In the genomic region with DNA sequence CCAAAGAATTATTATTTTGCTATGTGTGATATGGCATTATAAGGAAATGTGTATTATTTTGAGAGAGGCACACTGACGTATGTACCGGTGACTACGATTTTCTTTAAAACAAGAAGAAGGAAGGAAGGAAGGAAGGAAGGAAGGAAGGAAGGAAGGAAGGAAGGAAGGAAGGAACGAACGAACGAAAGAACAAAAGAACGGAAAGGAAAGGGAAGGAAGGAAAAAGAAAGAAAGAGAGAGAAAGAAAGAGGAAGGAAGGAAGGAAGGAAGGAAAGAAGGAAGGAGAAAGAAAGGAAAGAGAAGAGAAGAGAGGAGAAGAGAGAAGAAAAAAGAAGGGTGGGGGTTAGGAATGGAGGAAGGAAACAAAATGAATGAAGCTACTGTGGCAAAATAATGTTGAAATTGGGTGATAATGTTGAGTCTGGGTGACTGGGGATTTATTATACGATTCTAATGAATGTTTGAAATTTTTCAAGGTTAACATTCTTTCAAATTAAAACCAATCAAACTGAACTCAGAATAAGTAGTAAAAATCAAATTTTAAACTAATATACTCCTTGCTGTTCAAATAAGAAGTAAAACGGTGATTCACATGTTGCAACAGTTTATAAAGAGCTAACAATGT, we compare ENCODE assay signal across 14 cellular contexts.
DNase-seq lines count a peak whose midpoint lies in the region; ATAC-seq and TF ChIP-seq lines count a peak whose summit lies in the region.
"Had no signal": no experiment of that assay in that cellular context is flagged by ENCODE, and none has a peak within 500 bp of the region (broad histone marks: within the 10 kb centered on the region; RNA-seq: fewer than 3 reads in every experiment).

No MANE protein-coding gene starts in this region.

- no peak overlapping the region for H3K23ac ChIP-seq in H9 (ENCODE audit: insufficient read length, low read depth, low read length)

- H2AFZ ChIP-seq in H9 (ENCODE audit: low read length) = no peak overlapping the region

- H4K5ac ChIP-seq in H9 (ENCODE audit: insufficient read length, low read depth, low read length) = no peak overlapping the region

- no CpG with 5 or more reads among the region's 9 CpGs for WGBS in H9 (ENCODE audit: extremely low coverage, insufficient read length, low lambda C conversion rate)

- no peak for DNase-seq in natural killer cell treated with Interleukin-12 subunit alpha and Interleukin-12 subunit beta and Interleukin-15 and Interleukin-18, amount 100 ng/mL, for 72 hours (ENCODE audit: low spot score)
- DNase-seq in natural killer cell = no peak
- DNase-seq in H9 = no peak
- no peak for DNase-seq in endothelial cell (ENCODE audit: low spot score)
- no peak for DNase-seq in stimulated activated naive CD4-positive, alpha-beta T cell (lab: John Stamatoyannopoulos, UW)
- no peak for DNase-seq in COLO829 (ENCODE audit: low spot score)
- no peak for DNase-seq in RPMI8226
- DNase-seq: Calu3, IMR-90, NCI-H187 treated with DMSO at 0.1 percent for 48 hours, NCI-H446 treated with DMSO at 0.1 percent for 48 hours, NCI-H748 treated with DMSO at 0.1 percent for 48 hours, PC-3 had no signal

- H3K4ac ChIP-seq in H9 (ENCODE audit: low read depth, low read length) = no peak overlapping the region

- no peak overlapping the region for H2BK20ac ChIP-seq in H9 (ENCODE audit: low read depth, low read length, poor library complexity, severe bottlenecking)

- peaks cover 2% of the 10 kb centered on the region for H3K79me1 ChIP-seq in H9 (ENCODE audit: insufficient read depth, low read depth, low read length, poor library complexity, severe bottlenecking)

- ATAC-seq in natural killer cell treated with Interleukin-12 subunit alpha and Interleukin-12 subunit beta and Interleukin-15 and Interleukin-18, amount 100 ng/mL, for 72 hours = no peak
- no peak for ATAC-seq in natural killer cell
- ATAC-seq: PC-3 had no signal

- no peaks in the 10 kb centered on the region for H3K9me3 ChIP-seq in H9 (ENCODE audit: control insufficient read depth, low read depth, low read length)
- H3K9me3 ChIP-seq: HAP-1 had no signal

- no peaks in the 10 kb centered on the region for H3K27me3 Mint-ChIP-seq in natural killer cell treated with Interleukin-12 subunit alpha and Interleukin-12 subunit beta and Interleukin-15 and Interleukin-18, amount 100 ng/mL, for 72 hours
- no peaks in the 10 kb centered on the region for H3K27me3 Mint-ChIP-seq in natural killer cell (ENCODE audit: low read depth in 2 of 2)
- H3K27me3 Mint-ChIP-seq in H9 (ENCODE audit: low read depth) = no peaks in the 10 kb centered on the region
- H3K27me3 Mint-ChIP-seq in endothelial cell (ENCODE audit: unreplicated experiment) = no peaks in the 10 kb centered on the region

- H4K8ac ChIP-seq in H9 (replicated peaks; ENCODE audit: insufficient read length, low read depth, low read length) = no peak overlapping the region

- no peaks in the 10 kb centered on the region for H3K27me3 ChIP-seq in H9 (ENCODE audit: insufficient read depth, low read length)

- no peak overlapping the region for H2BK12ac ChIP-seq in H9 (ENCODE audit: insufficient read length, low read depth, low read length)

- no peaks in the 10 kb centered on the region for H3K79me2 ChIP-seq in H9 (ENCODE audit: insufficient read depth, low read length)

- no peak overlapping the region for H3K56ac ChIP-seq in H9 (ENCODE audit: insufficient read length, low read depth, low read length)

- TF ChIP-seq CTCF in natural killer cell (IDR thresholded peaks at IDR 0.05) (no peak), H9 (conservative IDR thresholded peaks at IDR 0.05) (no peak), endothelial cell (IDR thresholded peaks at IDR 0.05; ENCODE audit: unreplicated experiment) (no peak)

- H2BK15ac ChIP-seq in H9 (ENCODE audit: low read depth, low read length) = no peak overlapping the region

- no peak overlapping the region for H3K9ac ChIP-seq in H9 (ENCODE audit: extremely low read depth, insufficient read length, low read length)

- H3K27ac Mint-ChIP-seq in natural killer cell treated with Interleukin-12 subunit alpha and Interleukin-12 subunit beta and Interleukin-15 and Interleukin-18, amount 100 ng/mL, for 72 hours = peak overlapping the region; percentile 21 to 34
- H3K27ac Mint-ChIP-seq in natural killer cell = peak overlapping the region in 1 of 2 donors; percentile 1
- peak overlapping the region in 2 of 3 experiments; percentile 36 to 63; a peak in 3 of 7 replicates for H3K27ac Mint-ChIP-seq in H9
- no peak overlapping the region for H3K27ac Mint-ChIP-seq in endothelial cell (ENCODE audit: unreplicated experiment)

- no peak overlapping the region for H2BK5ac ChIP-seq in H9 (ENCODE audit: insufficient read length, low read length)

- H3K4me2 ChIP-seq in H9 (ENCODE audit: insufficient read depth, insufficient read length, low read length) = no peak overlapping the region

- no peak overlapping the region for H4K91ac ChIP-seq in H9 (ENCODE audit: insufficient read length, low read depth, low read length)

- no peaks in the 10 kb centered on the region for H3K23me2 ChIP-seq in H9 (ENCODE audit: insufficient read length, low read depth, low read length, poor library complexity, severe bottlenecking)

- H3K14ac ChIP-seq in H9 (ENCODE audit: insufficient read depth, low read length) = no peak overlapping the region

- H2BK120ac ChIP-seq in H9 (ENCODE audit: low read depth, low read length, poor library complexity, severe bottlenecking) = no peak overlapping the region

- peaks cover 4% of the 10 kb centered on the region; the same call in 1 of the 2 replicates for H3K4me1 ChIP-seq in H9 (ENCODE audit: insufficient read depth, low read length)
- H3K4me1 ChIP-seq: HAP-1 had no signal

- intact Hi-C loops in natural killer cell (cut with micrococcal nuclease) = no loop called here

- H3T11ph ChIP-seq in H9 (ENCODE audit: low read length) = no peak overlapping the region

- H3K4me3 Mint-ChIP-seq in natural killer cell treated with Interleukin-12 subunit alpha and Interleukin-12 subunit beta and Interleukin-15 and Interleukin-18, amount 100 ng/mL, for 72 hours = no peak overlapping the region
- H3K4me3 Mint-ChIP-seq in natural killer cell (no peak overlapping the region), H9 (no peak overlapping the region; a peak in 1 of 5 replicates), endothelial cell (ENCODE audit: unreplicated experiment) (peak overlapping the region; percentile 13)

- H3K9me3 Mint-ChIP-seq in natural killer cell treated with Interleukin-12 subunit alpha and Interleukin-12 subunit beta and Interleukin-15 and Interleukin-18, amount 100 ng/mL, for 72 hours = no peaks in the 10 kb centered on the region
- H3K9me3 Mint-ChIP-seq in natural killer cell (no peaks in the 10 kb centered on the region), H9 (no peaks in the 10 kb centered on the region), endothelial cell (ENCODE audit: unreplicated experiment) (no peaks in the 10 kb centered on the region)

- no peak overlapping the region for H2AK5ac ChIP-seq in H9 (ENCODE audit: insufficient read length, low read length)

- no peak overlapping the region for H3K18ac ChIP-seq in H9 (ENCODE audit: insufficient read length, low read depth, low read length)

- H3K4me1 Mint-ChIP-seq in natural killer cell treated with Interleukin-12 subunit alpha and Interleukin-12 subunit beta and Interleukin-15 and Interleukin-18, amount 100 ng/mL, for 72 hours (ENCODE audit: low read depth in 2 of 2) = peaks cover 17 to 20% of the 10 kb centered on the region in 2 donors
- peaks cover 14 to 15% of the 10 kb centered on the region in 2 donors for H3K4me1 Mint-ChIP-seq in natural killer cell
- peaks cover 6 to 7% of the 10 kb centered on the region in 2 experiments; a peak in 3 of 4 replicates for H3K4me1 Mint-ChIP-seq in H9
- peaks cover 19% of the 10 kb centered on the region for H3K4me1 Mint-ChIP-seq in endothelial cell (ENCODE audit: unreplicated experiment)

- H4K20me1 ChIP-seq in H9 (ENCODE audit: control insufficient read depth, insufficient read depth, insufficient read length) = no peaks in the 10 kb centered on the region

- H3K36me3 Mint-ChIP-seq in natural killer cell treated with Interleukin-12 subunit alpha and Interleukin-12 subunit beta and Interleukin-15 and Interleukin-18, amount 100 ng/mL, for 72 hours = peaks cover 20% of the 10 kb centered on the region
- no peaks in the 10 kb centered on the region for H3K36me3 Mint-ChIP-seq in natural killer cell
- H3K36me3 Mint-ChIP-seq in H9 (ENCODE audit: insufficient read depth in 1 of 3, low read depth in 3 of 3) = peaks cover 4 to 45% (median 10%) of the 10 kb centered on the region in 3 experiments; a peak in 5 of 7 replicates
- peaks cover 30% of the 10 kb centered on the region for H3K36me3 Mint-ChIP-seq in endothelial cell (ENCODE audit: low read depth, unreplicated experiment)

- no peak overlapping the region for H3K27ac ChIP-seq in H9 (ENCODE audit: insufficient read length, low read depth, low read length)
